In the genomic region with DNA sequence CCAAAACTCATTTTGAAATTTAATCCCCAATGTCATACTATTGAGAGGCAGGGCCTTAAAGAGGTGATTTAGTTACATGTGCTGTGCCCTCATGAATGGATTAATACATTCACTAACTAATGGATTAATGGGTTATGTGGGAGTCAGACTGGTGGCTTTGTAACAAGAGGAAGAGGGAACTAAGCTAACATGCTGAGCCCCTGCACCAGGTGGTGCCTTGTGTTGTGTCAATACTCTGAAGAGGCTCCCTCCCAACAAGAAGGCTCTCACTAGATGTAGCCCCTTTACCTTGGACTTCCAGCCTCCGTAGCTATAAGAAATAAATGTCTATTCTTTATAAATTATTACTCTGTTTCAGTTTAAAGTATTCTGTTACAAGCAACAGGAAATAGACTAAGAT, we compare ENCODE assay signal across 31 cellular contexts.
DNase-seq lines count a peak whose midpoint lies in the region; ATAC-seq and TF ChIP-seq lines count a peak whose summit lies in the region.
"Had no signal": no experiment of that assay in that cellular context is flagged by ENCODE, and none has a peak within 500 bp of the region (broad histone marks: within the 10 kb centered on the region; RNA-seq: fewer than 3 reads in every experiment).

No MANE protein-coding gene starts in this region.

- H3K4me2 ChIP-seq in mammary epithelial cell (ENCODE audit: insufficient read depth, low read depth, low read length): no peak overlapping the region
- H3K4me2 ChIP-seq: A549, PC-9, smooth muscle cell had no signal

- H3K27ac ChIP-seq in mammary epithelial cell (ENCODE audit: insufficient read depth, low read depth, low read length): no peak overlapping the region
- H3K27ac ChIP-seq: A549, adrenal gland, PC-9, right atrium auricular region, thoracic aorta had no signal

- WGBS in mammary epithelial cell (ENCODE audit: low coverage, missing lambda C conversion rate): 67% methylated on average over 1 of the region's 1 CpG

- CTCF ChIA-PET in mammary epithelial cell (lab: Charles Lee; ENCODE audit: low non-redundant PET): no interaction called here

- H3K9me3 ChIP-seq in mammary epithelial cell (replicated peaks; ENCODE audit: insufficient read depth, low read length): no peaks in the 10 kb centered on the region
- H3K9me3 ChIP-seq: A549, adrenal gland, right atrium auricular region, thoracic aorta had no signal

- H3K4me1 ChIP-seq in mammary epithelial cell (ENCODE audit: insufficient read depth, low read length): no peaks in the 10 kb centered on the region
- H3K4me1 ChIP-seq: A549, adrenal gland, right atrium auricular region had no signal

- H3K36me3 ChIP-seq in mammary epithelial cell (ENCODE audit: insufficient read depth, low read length): no peaks in the 10 kb centered on the region
- H3K36me3 ChIP-seq: adrenal gland, right atrium auricular region, thoracic aorta had no signal

- no TSS peak for BruUV-seq in mammary epithelial cell (replicated peaks; lab: Mats Ljungman, UMichigan)

- no peak overlapping the region for H2AFZ ChIP-seq in mammary epithelial cell (ENCODE audit: low read depth, low read length)
- H2AFZ ChIP-seq: PC-9 had no signal

- no peak overlapping the region for H3K4me3 ChIP-seq in mammary epithelial cell (replicated peaks in 1 of 3; ENCODE audit: insufficient read depth in 1 of 3, low read depth in 2 of 3, low read length in 3 of 3)
- H3K4me3 ChIP-seq: A549, adrenal gland, PC-9, right atrium auricular region, smooth muscle cell, thoracic aorta had no signal

- intact Hi-C loops in mammary epithelial cell (cut with micrococcal nuclease) (no loop called here), sciatic nerve (cut with DNase I) (no loop called here)

- peak; percentile 11 for DNase-seq in NCI-H2107 treated with DMSO at 0.1 percent for 48 hours (lab: John Stamatoyannopoulos, UW; ENCODE audit: unreplicated experiment)
- DNase-seq in NCI-H2107 (lab: John Stamatoyannopoulos, UW): no peak
- peak; percentile 40 for DNase-seq in NCI-H1092 (lab: John Stamatoyannopoulos, UW)
- peak; percentile 36 for DNase-seq in NCI-H510A treated with DMSO at 0.1 percent for 48 hours (lab: John Stamatoyannopoulos, UW)
- DNase-seq in iPS-NIHi7 (ENCODE audit: extremely low spot score): peak; percentile 27
- DNase-seq in mammary epithelial cell: no peak
- no peak for DNase-seq in sciatic nerve (ENCODE audit: low spot score)
- no peak for DNase-seq in activated CD4-positive, alpha-beta T cell treated with anti-CD3 and anti-CD28 coated beads for 4 hours
- DNase-seq: activated CD4-positive, alpha-beta T cell treated with anti-CD3 and anti-CD28 coated beads for 1 hour; activated CD8-positive, alpha-beta T cell treated with anti-CD3 and anti-CD28 coated beads for 36 hours; activated naive CD4-positive, alpha-beta T cell treated with anti-CD3 and anti-CD28 coated beads, Interleukin-2, amount 10 ng/mL, durations not matched to agents 7 days and 5 days; CD8-positive, alpha-beta T cell; central memory CD4-positive, alpha-beta T cell; cortex of kidney; DMS79; effector memory CD8-positive, alpha-beta T cell; GDM1; hypothalamus; left ventricle myocardium superior; MM.1S; NCI-H187; PC-9; T-helper 2 cell had no signal

- in situ Hi-C loops in mammary epithelial cell (cut with MboI; ENCODE audit: low sequenced_read_pairs in 2 of 2): no loop called here

- TF ChIP-seq CTCF in mammary epithelial cell (conservative IDR thresholded peaks at IDR 0.05 in 1 of 2, IDR thresholded peaks at IDR 0.05 in 1 of 2; ENCODE audit: extremely low read depth in 1 of 2, insufficient read depth in 1 of 2, low read depth in 1 of 2, low read length in 2 of 2): no peak

- dilution Hi-C loops in mammary epithelial cell (cut with HindIII; ENCODE audit: low sequenced_read_pairs): no loop called here

- no peaks in the 10 kb centered on the region for H3K27me3 ChIP-seq in mammary epithelial cell (ENCODE audit: insufficient read depth, low read length)
- H3K27me3 ChIP-seq: adrenal gland, right atrium auricular region had no signal

- no peak overlapping the region for H3K9ac ChIP-seq in mammary epithelial cell (ENCODE audit: insufficient read depth, low read length)

- no peaks in the 10 kb centered on the region for H3K79me2 ChIP-seq in mammary epithelial cell (ENCODE audit: insufficient read depth, low read length)

- no peak for ATAC-seq in sciatic nerve
- ATAC-seq: A549; activated CD8-positive, alpha-beta T cell treated with anti-CD3 and anti-CD28 coated beads for 36 hours; CD8-positive, alpha-beta T cell; effector memory CD8-positive, alpha-beta T cell; HCT116; HepG2; left ventricle myocardium superior; Right ventricle myocardium inferior had no signal

- no peaks in the 10 kb centered on the region for H4K20me1 ChIP-seq in mammary epithelial cell (ENCODE audit: insufficient read depth, low read length)

Comparison
In these comparisons a context has a peak if more than half of its experiments do, and no peak if none do; other contexts are left out.
1. DNase-seq: peak in NCI-H2107 treated with DMSO at 0.1 percent for 48 hours (single experiment), NCI-H1092 (single experiment), NCI-H510A treated with DMSO at 0.1 percent for 48 hours (single experiment) and iPS-NIHi7 (single experiment); none in NCI-H2107 (single experiment), mammary epithelial cell (single experiment), sciatic nerve (single experiment) and activated CD4-positive, alpha-beta T cell treated with anti-CD3 and anti-CD28 coated beads for 4 hours (0 of 2).